Comparison of ENCODE assay signal across 5 cellular contexts in the genomic region with DNA sequence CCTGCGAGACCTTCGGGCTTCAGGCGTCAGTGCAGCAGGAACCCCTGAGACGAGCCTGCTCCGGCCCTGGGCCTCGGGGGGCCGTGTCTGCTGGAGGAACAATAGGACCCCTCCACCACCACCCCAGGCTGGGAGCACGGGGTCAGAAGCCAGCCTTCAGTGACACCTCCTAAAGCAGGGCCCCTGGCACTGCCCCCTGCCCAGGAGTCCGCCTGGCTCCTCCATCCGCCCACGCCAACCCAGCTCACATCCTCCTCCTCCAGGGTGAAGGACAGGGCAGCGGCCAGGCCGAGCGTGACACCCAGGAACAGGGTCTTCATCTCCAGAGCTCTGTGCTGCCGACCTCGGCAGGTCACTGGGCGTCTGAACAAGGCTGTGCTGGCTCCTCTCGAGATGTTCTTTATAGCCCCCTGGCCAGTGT. TPM values are rescaled to one million over a fixed set of nuclear protein-coding genes. Genes with fewer than 3 reads are reported as not detected.
"Had no signal": no experiment of that assay in that cellular context is flagged by ENCODE, and none has a peak within 500 bp of the region (broad histone marks: within the 10 kb centered on the region; RNA-seq: fewer than 3 reads in every experiment).

A gene with protein sequence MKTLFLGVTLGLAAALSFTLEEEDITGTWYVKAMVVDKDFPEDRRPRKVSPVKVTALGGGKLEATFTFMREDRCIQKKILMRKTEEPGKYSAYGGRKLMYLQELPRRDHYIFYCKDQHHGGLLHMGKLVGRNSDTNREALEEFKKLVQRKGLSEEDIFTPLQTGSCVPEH (minus strand): TSS at position 371 of the 421 bp plus-strand sequence. CDS start 51 bp downstream, at position 320.

RNA-seq across cellular contexts. Expression of the gene that starts here (rescaled TPM):
- total RNA-seq: HT-29, IMR-90, NCI-H460, Right ventricle myocardium superior, SJSA1 had no signal
